Comparison of ENCODE assay signal across 1 cellular context in the genomic region with DNA sequence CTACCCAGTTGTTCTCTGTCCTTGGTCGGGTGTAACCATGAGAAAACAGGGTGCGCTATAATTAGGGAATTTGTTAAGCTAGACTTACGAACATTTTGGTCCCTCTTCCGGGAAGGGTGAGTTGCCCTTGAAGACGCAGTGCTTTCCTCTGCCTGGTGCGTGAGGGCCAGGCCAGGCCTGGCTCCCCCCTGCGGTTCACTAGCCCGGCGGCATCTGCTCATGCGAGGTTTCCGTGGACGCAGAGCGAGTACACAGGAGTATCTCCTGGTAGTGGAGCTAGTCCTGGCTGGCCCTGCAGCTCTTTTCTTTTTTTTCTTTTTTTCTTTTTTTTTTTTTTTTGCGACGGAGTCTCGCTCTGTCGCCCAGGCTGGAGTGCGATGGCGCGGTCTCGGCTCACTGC.
TF ChIP-seq lines count a peak whose summit lies in the region.

No MANE protein-coding gene starts in this region.

TF ChIP-seq in WTC11, 78 proteins besides CTCF, POLR2A, EP300 and RAD21 (continued from another document):
- TF ChIP-seq, protein P1, sequence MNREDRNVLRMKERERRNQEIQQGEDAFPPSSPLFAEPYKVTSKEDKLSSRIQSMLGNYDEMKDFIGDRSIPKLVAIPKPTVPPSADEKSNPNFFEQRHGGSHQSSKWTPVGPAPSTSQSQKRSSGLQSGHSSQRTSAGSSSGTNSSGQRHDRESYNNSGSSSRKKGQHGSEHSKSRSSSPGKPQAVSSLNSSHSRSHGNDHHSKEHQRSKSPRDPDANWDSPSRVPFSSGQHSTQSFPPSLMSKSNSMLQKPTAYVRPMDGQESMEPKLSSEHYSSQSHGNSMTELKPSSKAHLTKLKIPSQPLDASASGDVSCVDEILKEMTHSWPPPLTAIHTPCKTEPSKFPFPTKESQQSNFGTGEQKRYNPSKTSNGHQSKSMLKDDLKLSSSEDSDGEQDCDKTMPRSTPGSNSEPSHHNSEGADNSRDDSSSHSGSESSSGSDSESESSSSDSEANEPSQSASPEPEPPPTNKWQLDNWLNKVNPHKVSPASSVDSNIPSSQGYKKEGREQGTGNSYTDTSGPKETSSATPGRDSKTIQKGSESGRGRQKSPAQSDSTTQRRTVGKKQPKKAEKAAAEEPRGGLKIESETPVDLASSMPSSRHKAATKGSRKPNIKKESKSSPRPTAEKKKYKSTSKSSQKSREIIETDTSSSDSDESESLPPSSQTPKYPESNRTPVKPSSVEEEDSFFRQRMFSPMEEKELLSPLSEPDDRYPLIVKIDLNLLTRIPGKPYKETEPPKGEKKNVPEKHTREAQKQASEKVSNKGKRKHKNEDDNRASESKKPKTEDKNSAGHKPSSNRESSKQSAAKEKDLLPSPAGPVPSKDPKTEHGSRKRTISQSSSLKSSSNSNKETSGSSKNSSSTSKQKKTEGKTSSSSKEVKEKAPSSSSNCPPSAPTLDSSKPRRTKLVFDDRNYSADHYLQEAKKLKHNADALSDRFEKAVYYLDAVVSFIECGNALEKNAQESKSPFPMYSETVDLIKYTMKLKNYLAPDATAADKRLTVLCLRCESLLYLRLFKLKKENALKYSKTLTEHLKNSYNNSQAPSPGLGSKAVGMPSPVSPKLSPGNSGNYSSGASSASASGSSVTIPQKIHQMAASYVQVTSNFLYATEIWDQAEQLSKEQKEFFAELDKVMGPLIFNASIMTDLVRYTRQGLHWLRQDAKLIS (CRISPR knock-in tag; IDR thresholded peaks at IDR 0.05; ENCODE audit: borderline replicate concordance), result no peak
- TF ChIP-seq, protein P2, sequence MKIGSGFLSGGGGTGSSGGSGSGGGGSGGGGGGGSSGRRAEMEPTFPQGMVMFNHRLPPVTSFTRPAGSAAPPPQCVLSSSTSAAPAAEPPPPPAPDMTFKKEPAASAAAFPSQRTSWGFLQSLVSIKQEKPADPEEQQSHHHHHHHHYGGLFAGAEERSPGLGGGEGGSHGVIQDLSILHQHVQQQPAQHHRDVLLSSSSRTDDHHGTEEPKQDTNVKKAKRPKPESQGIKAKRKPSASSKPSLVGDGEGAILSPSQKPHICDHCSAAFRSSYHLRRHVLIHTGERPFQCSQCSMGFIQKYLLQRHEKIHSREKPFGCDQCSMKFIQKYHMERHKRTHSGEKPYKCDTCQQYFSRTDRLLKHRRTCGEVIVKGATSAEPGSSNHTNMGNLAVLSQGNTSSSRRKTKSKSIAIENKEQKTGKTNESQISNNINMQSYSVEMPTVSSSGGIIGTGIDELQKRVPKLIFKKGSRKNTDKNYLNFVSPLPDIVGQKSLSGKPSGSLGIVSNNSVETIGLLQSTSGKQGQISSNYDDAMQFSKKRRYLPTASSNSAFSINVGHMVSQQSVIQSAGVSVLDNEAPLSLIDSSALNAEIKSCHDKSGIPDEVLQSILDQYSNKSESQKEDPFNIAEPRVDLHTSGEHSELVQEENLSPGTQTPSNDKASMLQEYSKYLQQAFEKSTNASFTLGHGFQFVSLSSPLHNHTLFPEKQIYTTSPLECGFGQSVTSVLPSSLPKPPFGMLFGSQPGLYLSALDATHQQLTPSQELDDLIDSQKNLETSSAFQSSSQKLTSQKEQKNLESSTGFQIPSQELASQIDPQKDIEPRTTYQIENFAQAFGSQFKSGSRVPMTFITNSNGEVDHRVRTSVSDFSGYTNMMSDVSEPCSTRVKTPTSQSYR (CRISPR knock-in tag; IDR thresholded peaks at IDR 0.05), result no peak
